11 cellular contexts compared by ENCODE assay signal in genomic region chr19:33377586-33378475, GRCh38. TPM values are rescaled to one million over a fixed set of nuclear protein-coding genes. Genes with fewer than 3 reads are reported as not detected.
A peak's percentile ranks its signal among the peaks of the same experiment; 100 is the strongest.
DNase-seq lines count a peak whose midpoint lies in the region; ATAC-seq, FAIRE-seq and TF ChIP-seq lines count a peak whose summit lies in the region.
"Had no signal": no experiment of that assay in that cellular context is flagged by ENCODE, and none has a peak within 500 bp of the region (broad histone marks: within the 10 kb centered on the region; RNA-seq: fewer than 3 reads in every experiment).

No MANE protein-coding gene starts in this region.

- H3K4me3 Mint-ChIP-seq in activated T-helper 17 cell treated with anti-CD3 and anti-CD28 coated beads, Interleukin-2, amount 50 U/mL, for 72 hours, result no peak overlapping the region

- POLR2A ChIA-PET in HEK293 (lab: Yijun Ruan, JAX), result interaction anchor here (1.2 to 3.0 kb wide), 6 partner anchors 10 to 142 kb away, joined by 3 to 8 read pairs (median 5); partner anchors contain the start of gene CEBPA

- no peak for FAIRE-seq in keratinocyte (lab: Jason Lieb, UNC)

- peak overlapping the region; percentile 78 for H3K27ac Mint-ChIP-seq in activated T-helper 17 cell treated with anti-CD3 and anti-CD28 coated beads, Interleukin-2, amount 50 U/mL, for 72 hours

- H3K9ac ChIP-seq in keratinocyte (ENCODE audit: control insufficient read depth, extremely low read depth, insufficient read depth, low read length) (peak overlapping the region; percentile 54), subcutaneous abdominal adipose tissue (ENCODE audit: low read length in 5 of 5) (no peak overlapping the region)

- H3K9me1 ChIP-seq in keratinocyte (ENCODE audit: control insufficient read depth, extremely low read depth, insufficient read depth, low read length), result peaks cover 7% of the 10 kb centered on the region

- no peak overlapping the region for H2AFZ ChIP-seq in keratinocyte (ENCODE audit: control insufficient read depth, low read length)

- no peak for DNase-seq in keratinocyte (ENCODE audit: low read depth, low spot score)
- DNase-seq in effector memory CD4-positive, alpha-beta T cell, result no peak
- DNase-seq in NCI-H128 (lab: John Stamatoyannopoulos, UW; ENCODE audit: unreplicated experiment), result no peak
- DNase-seq in cerebellar nuclear complex (lab: John Stamatoyannopoulos, UW), result no peak
- DNase-seq: amniotic stem cell; stimulated activated CD4-positive, alpha-beta T cell treated with anti-CD3 and anti-CD28 coated beads, Interleukin-4, amount 100 ng/mL, for 4 hours had no signal

- H3K4me1 ChIP-seq in HEK293 (ENCODE audit: control insufficient read depth, insufficient read depth, low read length) (peaks cover 68% of the 10 kb centered on the region), keratinocyte (ENCODE audit: control insufficient read depth, extremely low read depth, insufficient read depth, low read length) (peaks cover 38% of the 10 kb centered on the region), subcutaneous abdominal adipose tissue (ENCODE audit: control insufficient read depth in 5 of 5, insufficient read depth in 5 of 5, low read length in 5 of 5) (peaks cover 3 to 70% (median 58%) of the 10 kb centered on the region in 5 donors)
- H3K4me1 ChIP-seq in effector memory CD4-positive, alpha-beta T cell (ENCODE audit: control insufficient read depth, insufficient read depth, low read length, poor library complexity, severe bottlenecking), result peaks cover 14% of the 10 kb centered on the region

- CTCF ChIA-PET in HEK293 (lab: Yijun Ruan, JAX), result interaction anchor here (0.6 to 5.2 kb wide), 12 partner anchors 21 to 417 kb away, joined by 3 to 26 read pairs (median 4); no protein-coding TSS in a partner anchor

- H3K27me3 ChIP-seq in keratinocyte (ENCODE audit: control insufficient read depth, extremely low read depth, insufficient read depth, low read length) (no peaks in the 10 kb centered on the region), subcutaneous abdominal adipose tissue (ENCODE audit: control insufficient read depth in 5 of 5, insufficient read depth in 4 of 5, low read length in 5 of 5) (no peaks in the 10 kb centered on the region)
- H3K27me3 ChIP-seq in effector memory CD4-positive, alpha-beta T cell (replicated peaks; ENCODE audit: control insufficient read depth, insufficient read depth, low read length, poor library complexity, severe bottlenecking), result no peaks in the 10 kb centered on the region

- dilution Hi-C loops in keratinocyte (cut with MboI; ENCODE audit: extremely low pct_ligation_motif_present, low sequenced_read_pairs), result no loop called here

- H3K4me3 ChIP-seq in HEK293 (ENCODE audit: low read depth, low read length), result no peak overlapping the region
- no peak overlapping the region for H3K4me3 ChIP-seq in keratinocyte (ENCODE audit: control insufficient read depth in 2 of 3, extremely low read depth in 1 of 3, insufficient read depth in 2 of 3, low read depth in 1 of 3, low read length in 3 of 3)
- no peak overlapping the region for H3K4me3 ChIP-seq in subcutaneous abdominal adipose tissue (ENCODE audit: low read depth in 1 of 5, low read length in 5 of 5)
- H3K4me3 ChIP-seq in effector memory CD4-positive, alpha-beta T cell (ENCODE audit: insufficient read depth, low read depth, low read length, poor library complexity, severe bottlenecking), result no peak overlapping the region

- H3K9me3 ChIP-seq in HEK293 (ENCODE audit: control insufficient read depth, insufficient read depth, low read depth, low read length) (no peaks in the 10 kb centered on the region), keratinocyte (ENCODE audit: control insufficient read depth, low read depth, low read length) (no peaks in the 10 kb centered on the region), subcutaneous abdominal adipose tissue (ENCODE audit: control insufficient read depth in 5 of 5, low read length in 5 of 5) (no peaks in the 10 kb centered on the region)
- no peaks in the 10 kb centered on the region for H3K9me3 ChIP-seq in effector memory CD4-positive, alpha-beta T cell (ENCODE audit: control insufficient read depth, low read length)

- H4K20me1 ChIP-seq in keratinocyte (ENCODE audit: control insufficient read depth, extremely low read depth, insufficient read depth, low read length), result peaks cover 33% of the 10 kb centered on the region

- H3K36me3 ChIP-seq in HEK293 (ENCODE audit: control insufficient read depth in 2 of 2, insufficient read depth in 1 of 2, low read length in 2 of 2) (peaks cover 18 to 33% of the 10 kb centered on the region in 2 experiments), keratinocyte (ENCODE audit: control insufficient read depth in 2 of 2, extremely low read depth in 1 of 2, insufficient read depth in 2 of 2, low read length in 2 of 2) (peaks cover 0 to 39% of the 10 kb centered on the region in 2 experiments), subcutaneous abdominal adipose tissue (ENCODE audit: control insufficient read depth in 5 of 5, insufficient read depth in 5 of 5, low read length in 5 of 5) (peaks cover 0 to 16% (median 12%) of the 10 kb centered on the region in 5 donors)
- peaks cover 13% of the 10 kb centered on the region for H3K36me3 ChIP-seq in effector memory CD4-positive, alpha-beta T cell (ENCODE audit: control insufficient read depth, insufficient read depth, low read length)

- no peaks in the 10 kb centered on the region for H3K27me3 Mint-ChIP-seq in activated T-helper 17 cell treated with anti-CD3 and anti-CD28 coated beads, Interleukin-2, amount 50 U/mL, for 72 hours

- peaks cover 84% of the 10 kb centered on the region for H3K79me2 ChIP-seq in keratinocyte (ENCODE audit: control insufficient read depth, insufficient read depth, low read length)

- H3K27ac ChIP-seq in HEK293 (ENCODE audit: extremely low read depth, low read depth, low read length) (no peak overlapping the region), keratinocyte (ENCODE audit: control insufficient read depth, insufficient read depth, low read length) (peak overlapping the region; percentile 96), subcutaneous abdominal adipose tissue (ENCODE audit: low read depth, low read length) (peak overlapping the region; percentile 83)
- no peak overlapping the region for H3K27ac ChIP-seq in effector memory CD4-positive, alpha-beta T cell (ENCODE audit: insufficient read depth, low read length, poor library complexity, severe bottlenecking)
- H3K27ac ChIP-seq: HL-60, RWPE1 had no signal

- peaks cover 51% of the 10 kb centered on the region for H3K4me1 Mint-ChIP-seq in activated T-helper 17 cell treated with anti-CD3 and anti-CD28 coated beads, Interleukin-2, amount 50 U/mL, for 72 hours

- peaks cover 70% of the 10 kb centered on the region for H3K36me3 Mint-ChIP-seq in activated T-helper 17 cell treated with anti-CD3 and anti-CD28 coated beads, Interleukin-2, amount 50 U/mL, for 72 hours (ENCODE audit: low read depth)

- TF ChIP-seq CTCF in HEK293 (tag by site-specific recombination; IDR thresholded peaks at IDR 0.05) (no peak), keratinocyte (optimal IDR thresholded peaks at IDR 0.05 in 1 of 3, IDR thresholded peaks at IDR 0.05 in 1 of 3, conservative IDR thresholded peaks at IDR 0.05 in 1 of 3; ENCODE audit: extremely low read depth in 1 of 3, insufficient read depth in 2 of 3, low read length in 3 of 3) (no peak)

- H3K9me3 Mint-ChIP-seq in activated T-helper 17 cell treated with anti-CD3 and anti-CD28 coated beads, Interleukin-2, amount 50 U/mL, for 72 hours, result no peaks in the 10 kb centered on the region

- ATAC-seq in activated T-helper 17 cell treated with anti-CD3 and anti-CD28 coated beads, Interleukin-2, amount 50 U/mL, for 72 hours (replicated peaks), result no peak

- H3K4me2 ChIP-seq in keratinocyte (ENCODE audit: control insufficient read depth, extremely low read depth, insufficient read depth, low read depth, low read length), result peak overlapping the region; percentile 88

TF ChIP-seq in HEK293, 187 proteins besides CTCF, POLR2A, EP300 and RAD21 (continues in another document):
- TF ChIP-seq PRDM6 (tag by site-specific recombination; IDR thresholded peaks at IDR 0.05) (peak; percentile 70; the same call in 1 of the 2 replicates), ZNF112 (tag by site-specific recombination; IDR thresholded peaks at IDR 0.05) (no peak), ZNF175 (tag by site-specific recombination; IDR thresholded peaks at IDR 0.05) (no peak), PRDM1 (tag by site-specific recombination; IDR thresholded peaks at IDR 0.05) (0 out of 2 replicates have a peak, but pooled peaks have one; percentile 6)

RNA-seq across cellular contexts. Expression of gene CEBPG, which starts 4.3 kb away (rescaled TPM):
- total RNA-seq in activated T-helper 17 cell treated with anti-CD3 and anti-CD28 coated beads, Interleukin-2, amount 50 U/mL, for 72 hours, result 10 to 100 TPM; 15.0 to 23.6 TPM
- 20.4 to 31.9 TPM (median 22.4 TPM) in 3 replicates for polyA plus RNA-seq in keratinocyte
- 41.5 TPM for polyA plus RNA-seq in keratinocyte (2011; ENCODE audit: low read depth)
- polyA plus RNA-seq in keratinocyte (2011; cell fraction: cytosol; rRNA removed), result 17.4 and 26.2 TPM in 2 replicates
- 17.8 and 21.8 TPM in 2 replicates for polyA plus RNA-seq in keratinocyte (2011; cell fraction: nucleus; rRNA removed)
- polyA plus RNA-seq in keratinocyte (2012; ENCODE audit: low replicate concordance), result 20.3 and 41.2 TPM in 2 replicates
- 6.0 to 24.1 TPM (median 14.7 TPM) in 3 replicates for polyA minus RNA-seq in keratinocyte
- 17.3 TPM for polyA minus RNA-seq in keratinocyte (2011; cell fraction: cytosol; rRNA and poly(A)+ RNA removed)
- polyA minus RNA-seq in keratinocyte (2011; cell fraction: nucleus; rRNA and poly(A)+ RNA removed), result 6.8 and 11.9 TPM in 2 replicates

Comparison
In these comparisons a context has a peak if more than half of its experiments do, and no peak if none do; other contexts are left out.
1. H3K27ac ChIP-seq: peak in keratinocyte (single experiment) and subcutaneous abdominal adipose tissue (single experiment); none in HEK293 (single experiment) and effector memory CD4-positive, alpha-beta T cell (single experiment).